ENCODE assay signal across 12 cellular contexts in genomic region chr14:64112859-64113258, GRCh38.
DNase-seq lines count a peak whose midpoint lies in the region; TF ChIP-seq lines count a peak whose summit lies in the region.
"Had no signal": no experiment of that assay in that cellular context is flagged by ENCODE, and none has a peak within 500 bp of the region (broad histone marks: within the 10 kb centered on the region; RNA-seq: fewer than 3 reads in every experiment).

No MANE protein-coding gene starts in this region.

- H3K36me3 Mint-ChIP-seq in endodermal cell (ENCODE audit: low read depth) (peaks cover 6% of the 10 kb centered on the region), nephron (ENCODE audit: low read depth) (peaks cover 15% of the 10 kb centered on the region), mesothelial cell of epicardium (peaks cover 9% of the 10 kb centered on the region)

- H3K4me1 ChIP-seq in endodermal cell (ENCODE audit: control insufficient read depth, insufficient read depth, low read length) (no peaks in the 10 kb centered on the region), vagina (no peaks in the 10 kb centered on the region)

- H3K27ac ChIP-seq in endodermal cell (ENCODE audit: low read depth, low read length): no peak overlapping the region
- H3K27ac ChIP-seq in vagina: no peak overlapping the region

- H3K9me3 ChIP-seq in endodermal cell (ENCODE audit: control insufficient read depth, low read length) (no peaks in the 10 kb centered on the region), vagina (no peaks in the 10 kb centered on the region)

- no peak for TF ChIP-seq POLR2A in vagina (IDR thresholded peaks at IDR 0.05)

- H3K4me3 ChIP-seq in endodermal cell (ENCODE audit: low read length) (no peak overlapping the region), vagina (no peak overlapping the region)

- in situ Hi-C loops in Caki2 (cut with HindIII; ENCODE audit: low pct_unique_long_range_greater_than_20kb, low sequenced_read_pairs): no loop called here

- H3K9me3 Mint-ChIP-seq in endodermal cell (no peaks in the 10 kb centered on the region), nephron (no peaks in the 10 kb centered on the region), mesothelial cell of epicardium (no peaks in the 10 kb centered on the region)
- H3K9me3 Mint-ChIP-seq: activated naive CD8-positive, alpha-beta T cell treated with anti-CD3 and anti-CD28 coated beads, Interleukin-2, amount 10 ng/mL, durations not matched to agents 7 days and 5 days; IgD-negative memory B cell; neural crest cell; stimulated activated naive B cell treated with anti-CD40 and anti-IgM and Interleukin-4, amounts not matched to agents 10 μg/mL and 1 μg/mL and 100 μg/mL, for 72 hours had no signal

- intact Hi-C loops in vagina (cut with DNase I): no loop called here

- 91 to 97% methylated on average over 4 to 10 of the region's 10 CpGs for WGBS in endodermal cell (ENCODE audit: insufficient coverage in 1 of 2, insufficient read length in 1 of 2), 2 experiments

- TF ChIP-seq CTCF in endodermal cell (conservative IDR thresholded peaks at IDR 0.05): no peak
- TF ChIP-seq CTCF in nephron (IDR thresholded peaks at IDR 0.05; ENCODE audit: unreplicated experiment in 3 of 3): no peak
- TF ChIP-seq CTCF in mesothelial cell of epicardium (IDR thresholded peaks at IDR 0.05; ENCODE audit: unreplicated experiment): no peak
- no peak for TF ChIP-seq CTCF in vagina (IDR thresholded peaks at IDR 0.05)

- H3K27me3 Mint-ChIP-seq in endodermal cell (ENCODE audit: insufficient read depth) (no peaks in the 10 kb centered on the region), nephron (ENCODE audit: low read depth) (no peaks in the 10 kb centered on the region), mesothelial cell of epicardium (ENCODE audit: low read depth) (no peaks in the 10 kb centered on the region)
- H3K27me3 Mint-ChIP-seq: activated naive CD8-positive, alpha-beta T cell treated with anti-CD3 and anti-CD28 coated beads, Interleukin-2, amount 10 ng/mL, durations not matched to agents 7 days and 5 days; IgD-negative memory B cell; stimulated activated naive B cell treated with anti-CD40 and anti-IgM and Interleukin-4, amounts not matched to agents 10 μg/mL and 1 μg/mL and 100 μg/mL, for 72 hours had no signal

- no peak overlapping the region for H3K9ac ChIP-seq in endodermal cell (ENCODE audit: extremely low read depth, low read length, poor library complexity, severe bottlenecking)

- H3K4me3 Mint-ChIP-seq in endodermal cell (no peak overlapping the region), nephron (no peak overlapping the region), mesothelial cell of epicardium (no peak overlapping the region)
- H3K4me3 Mint-ChIP-seq: activated naive CD8-positive, alpha-beta T cell treated with anti-CD3 and anti-CD28 coated beads, Interleukin-2, amount 10 ng/mL, durations not matched to agents 7 days and 5 days; IgD-negative memory B cell; neural crest cell; stimulated activated naive B cell treated with anti-CD40 and anti-IgM and Interleukin-4, amounts not matched to agents 10 μg/mL and 1 μg/mL and 100 μg/mL, for 72 hours had no signal

- DNase-seq in Caki2 (ENCODE audit: low read depth): peak; percentile 3
- DNase-seq in NCI-H2107 treated with DMSO at 0.1 percent for 48 hours (lab: John Stamatoyannopoulos, UW; ENCODE audit: unreplicated experiment): peak; percentile 80
- DNase-seq in endodermal cell: no peak
- DNase-seq in mesothelial cell of epicardium (ENCODE audit: low spot score in 2 of 2, unreplicated experiment in 2 of 2): no peak
- DNase-seq in islet precursor cell: no peak
- no peak for DNase-seq in vagina (ENCODE audit: extremely low spot score in 2 of 2)
- DNase-seq in HK-2 (ENCODE audit: unreplicated experiment): no peak
- DNase-seq: activated naive CD8-positive, alpha-beta T cell treated with anti-CD3 and anti-CD28 coated beads, Interleukin-2, amount 10 ng/mL, durations not matched to agents 7 days and 5 days; stimulated activated naive B cell treated with anti-CD40 and anti-IgM and Interleukin-4, amounts not matched to agents 10 μg/mL and 1 μg/mL and 100 μg/mL, for 72 hours had no signal

- H3K4me1 Mint-ChIP-seq in endodermal cell (peaks cover 2% of the 10 kb centered on the region), nephron (peaks cover 14% of the 10 kb centered on the region), mesothelial cell of epicardium (no peaks in the 10 kb centered on the region)
- H3K4me1 Mint-ChIP-seq: neural crest cell; stimulated activated naive B cell treated with anti-CD40 and anti-IgM and Interleukin-4, amounts not matched to agents 10 μg/mL and 1 μg/mL and 100 μg/mL, for 72 hours had no signal

- H3K36me3 ChIP-seq in endodermal cell (ENCODE audit: control insufficient read depth, insufficient read depth, low read length): no peaks in the 10 kb centered on the region
- H3K36me3 ChIP-seq in vagina: peaks cover 0 to 15% of the 10 kb centered on the region in 2 donors

- no peaks in the 10 kb centered on the region for H3K27me3 ChIP-seq in endodermal cell (ENCODE audit: control insufficient read depth, insufficient read depth, low read length, poor library complexity, severe bottlenecking)
- no peaks in the 10 kb centered on the region for H3K27me3 ChIP-seq in vagina

- peak overlapping the region; percentile 79 for H3K27ac Mint-ChIP-seq in endodermal cell
- H3K27ac Mint-ChIP-seq in nephron: peak overlapping the region; percentile 25 to 39 (median 29)
- H3K27ac Mint-ChIP-seq in mesothelial cell of epicardium: no peak overlapping the region
- H3K27ac Mint-ChIP-seq: activated naive CD8-positive, alpha-beta T cell treated with anti-CD3 and anti-CD28 coated beads, Interleukin-2, amount 10 ng/mL, durations not matched to agents 7 days and 5 days; IgD-negative memory B cell; stimulated activated naive B cell treated with anti-CD40 and anti-IgM and Interleukin-4, amounts not matched to agents 10 μg/mL and 1 μg/mL and 100 μg/mL, for 72 hours had no signal

Comparison
In these comparisons a context has a peak if more than half of its experiments do, and no peak if none do; other contexts are left out.
1. DNase-seq: peak in Caki2 (single experiment) and NCI-H2107 treated with DMSO at 0.1 percent for 48 hours (single experiment); none in endodermal cell (single experiment), mesothelial cell of epicardium (0 of 2), islet precursor cell (single experiment), vagina (0 of 2) and HK-2 (single experiment).